Comparison of ENCODE assay signal across 23 cellular contexts in genomic region chr2:238090887-238091286, GRCh38. TPM values are rescaled to one million over a fixed set of nuclear protein-coding genes. Genes with fewer than 3 reads are reported as not detected.
"Had no signal": no experiment of that assay in that cellular context is flagged by ENCODE, and none has a peak within 500 bp of the region (broad histone marks: within the 10 kb centered on the region; RNA-seq: fewer than 3 reads in every experiment).

No MANE protein-coding gene starts in this region.

- H3K9me3 ChIP-seq: left lung, neutrophil, right lobe of liver, tibial artery had no signal

- ATAC-seq: activated T-helper 17 cell treated with anti-CD3 and anti-CD28 coated beads, Interleukin-2, amount 50 U/mL, for 72 hours; foreskin keratinocyte; left lung; natural killer cell; right lobe of liver; WTC11 had no signal

- H3K27ac Mint-ChIP-seq: activated T-cell treated with anti-CD3 and anti-CD28 coated beads, Interleukin-2, amount 50 U/mL, for 24 hours; activated T-helper 17 cell treated with anti-CD3 and anti-CD28 coated beads, Interleukin-2, amount 50 U/mL, for 72 hours; mesothelial cell of epicardium; natural killer cell; stimulated activated naive CD8-positive, alpha-beta T cell treated with anti-CD3 and anti-CD28 coated beads, Interleukin-15, Interleukin-2, amounts not matched to agents 100 ng/mL and 50 ng/mL, for 24 hours; T-helper 1 cell treated with Interleukin-12 subunit alpha and Interleukin-12 subunit beta and Interleukin-4 antibody, amounts not matched to agents 30 μg/mL and 1 μg/mL, for 36 hours; WTC11 had no signal

- H3K27ac ChIP-seq: foreskin keratinocyte, hepatocyte, left lung, neutrophil, parathyroid adenoma, right lobe of liver, skin epidermis, tibial artery had no signal

- H3K4me3 Mint-ChIP-seq: activated T-cell treated with anti-CD3 and anti-CD28 coated beads, Interleukin-2, amount 50 U/mL, for 24 hours; activated T-helper 17 cell treated with anti-CD3 and anti-CD28 coated beads, Interleukin-2, amount 50 U/mL, for 72 hours; immature natural killer cell; mesothelial cell of epicardium; natural killer cell; stimulated activated naive CD8-positive, alpha-beta T cell treated with anti-CD3 and anti-CD28 coated beads, Interleukin-15, Interleukin-2, amounts not matched to agents 100 ng/mL and 50 ng/mL, for 24 hours; T-helper 1 cell treated with Interleukin-12 subunit alpha and Interleukin-12 subunit beta and Interleukin-4 antibody, amounts not matched to agents 30 μg/mL and 1 μg/mL, for 36 hours; WTC11 had no signal

- H3K36me3 Mint-ChIP-seq: natural killer cell had no signal

- H3K4me1 ChIP-seq: foreskin keratinocyte, parathyroid adenoma, right lobe of liver, tibial artery had no signal

- H3K9me3 Mint-ChIP-seq: activated T-cell treated with anti-CD3 and anti-CD28 coated beads, Interleukin-2, amount 50 U/mL, for 24 hours; activated T-helper 17 cell treated with anti-CD3 and anti-CD28 coated beads, Interleukin-2, amount 50 U/mL, for 72 hours; immature natural killer cell; mesothelial cell of epicardium; natural killer cell; stimulated activated naive CD8-positive, alpha-beta T cell treated with anti-CD3 and anti-CD28 coated beads, Interleukin-15, Interleukin-2, amounts not matched to agents 100 ng/mL and 50 ng/mL, for 24 hours; T-helper 1 cell treated with Interleukin-12 subunit alpha and Interleukin-12 subunit beta and Interleukin-4 antibody, amounts not matched to agents 30 μg/mL and 1 μg/mL, for 36 hours; WTC11 had no signal

- H3K4me1 Mint-ChIP-seq: activated T-helper 17 cell treated with anti-CD3 and anti-CD28 coated beads, Interleukin-2, amount 50 U/mL, for 72 hours; mesothelial cell of epicardium had no signal

- H3K27me3 Mint-ChIP-seq: activated T-cell treated with anti-CD3 and anti-CD28 coated beads, Interleukin-2, amount 50 U/mL, for 24 hours; activated T-helper 17 cell treated with anti-CD3 and anti-CD28 coated beads, Interleukin-2, amount 50 U/mL, for 72 hours; stimulated activated naive CD8-positive, alpha-beta T cell treated with anti-CD3 and anti-CD28 coated beads, Interleukin-15, Interleukin-2, amounts not matched to agents 100 ng/mL and 50 ng/mL, for 24 hours had no signal

- H3K4me3 ChIP-seq: hepatocyte, left lung, lung, right lobe of liver, skin epidermis, tibial artery had no signal

- H3K27me3 ChIP-seq: foreskin keratinocyte, hepatocyte, left lung, neutrophil, right lobe of liver, tibial artery had no signal

- DNase-seq: activated naive CD4-positive, alpha-beta T cell treated with Interleukin-2 at 50 U/mL for 16 hours; activated T-cell treated with anti-CD3 and anti-CD28 coated beads, Interleukin-2, amount 50 U/mL, for 24 hours; amygdala; erythroblast; foreskin keratinocyte; immature natural killer cell; kidney glomerular epithelial cell; natural killer cell; stimulated activated CD4-positive, alpha-beta T cell treated with anti-CD3 and anti-CD28 coated beads, Interleukin-1b, Interleukin-23, amount 100 ng/mL, for 48 hours; T1000; tibial artery had no signal

RNA-seq across cellular contexts. Expression of gene ESPNL, which starts 9.3 kb away (rescaled TPM):
- total RNA-seq: natural killer cell had no signal
- polyA plus RNA-seq: immature natural killer cell had no signal

RNA-seq across cellular contexts. Expression of gene KLHL30, which starts 47.6 kb away (rescaled TPM):
- total RNA-seq: activated T-helper 17 cell treated with anti-CD3 and anti-CD28 coated beads, Interleukin-2, amount 50 U/mL, for 72 hours; foreskin keratinocyte; hepatocyte; natural killer cell; WTC11 had no signal
- polyA plus RNA-seq: foreskin keratinocyte, immature natural killer cell had no signal
